8 cellular contexts compared by ENCODE assay signal in the genomic region with DNA sequence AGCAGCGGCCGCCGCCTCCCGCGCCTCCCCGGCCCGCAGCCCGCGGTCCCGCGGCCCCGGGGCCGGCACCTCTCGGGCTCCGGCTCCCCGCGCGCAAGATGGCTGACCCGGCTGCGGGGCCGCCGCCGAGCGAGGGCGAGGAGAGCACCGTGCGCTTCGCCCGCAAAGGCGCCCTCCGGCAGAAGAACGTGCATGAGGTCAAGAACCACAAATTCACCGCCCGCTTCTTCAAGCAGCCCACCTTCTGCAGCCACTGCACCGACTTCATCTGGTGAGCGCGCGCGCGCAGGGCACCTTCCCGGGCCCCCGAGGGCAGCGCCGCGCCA. TPM values are rescaled to one million over a fixed set of nuclear protein-coding genes. Genes with fewer than 3 reads are reported as not detected.
DNase-seq lines count a peak whose midpoint lies in the region; ATAC-seq and TF ChIP-seq lines count a peak whose summit lies in the region.

No MANE protein-coding gene starts in this region.

- H3K27me3 ChIP-seq in body of pancreas (no peaks in the 10 kb centered on the region), aorta (ENCODE audit: control insufficient read depth in 1 of 2, insufficient read depth in 2 of 2, low read length in 1 of 2) (no peaks in the 10 kb centered on the region)

- H3K27ac ChIP-seq in body of pancreas, result no peak overlapping the region
- no peak overlapping the region for H3K27ac ChIP-seq in aorta (ENCODE audit: low read depth in 1 of 2, low read length in 2 of 2)

- H3K4me1 ChIP-seq in body of pancreas, result peaks cover 5% of the 10 kb centered on the region
- H3K4me1 ChIP-seq in aorta (ENCODE audit: control insufficient read depth in 1 of 2, insufficient read depth in 2 of 2, low read length in 2 of 2), result no peaks in the 10 kb centered on the region

- H3K36me3 ChIP-seq in body of pancreas (replicated peaks in 1 of 2; ENCODE audit: insufficient read depth in 1 of 2, low read depth in 2 of 2) (no peaks in the 10 kb centered on the region), aorta (ENCODE audit: control insufficient read depth in 1 of 2, insufficient read depth in 2 of 2, low read length in 1 of 2) (no peaks in the 10 kb centered on the region)

- WGBS in body of pancreas, 2 donors, result 1% methylated on average over 39 of the region's 45 CpGs; no CpG with 5 or more reads in 1 of the 2 donors
- WGBS in aorta, 2 donors, result 1 to 2% methylated on average over 25 to 45 of the region's 45 CpGs

- peak; percentile 31 for ATAC-seq in GM19025 (IDR thresholded peaks at IDR 0.05; ENCODE audit: low read depth, unreplicated experiment)
- peak; percentile 20 for ATAC-seq in HG03095 (IDR thresholded peaks at IDR 0.05; ENCODE audit: unreplicated experiment)
- ATAC-seq in body of pancreas, result peak; percentile 6
- no peak for ATAC-seq in aorta (ENCODE audit: low FRiP score)

- no peak overlapping the region for H3K4me3 ChIP-seq in body of pancreas
- peak overlapping the region; percentile 17 for H3K4me3 ChIP-seq in retinal pigment epithelial cell (ENCODE audit: low read length)
- H3K4me3 ChIP-seq in aorta (ENCODE audit: low read length in 2 of 2), result no peak overlapping the region

- TF ChIP-seq POLR2A in body of pancreas (IDR thresholded peaks at IDR 0.05), result no peak

- DNase-seq in body of pancreas (no peak), retinal pigment epithelial cell (ENCODE audit: low read depth) (no peak), aorta (no peak), SW 1271 (lab: John Stamatoyannopoulos, UW) (no peak), dermis blood vessel endothelial cell (no peak)
- no peak for DNase-seq in central memory CD4-positive, alpha-beta T cell

- intact Hi-C loops in body of pancreas (cut with DNase I), result no loop called here
- intact Hi-C loops in aorta (cut with DNase I), result no loop called here

- H3K9me3 ChIP-seq in body of pancreas (no peaks in the 10 kb centered on the region), aorta (ENCODE audit: control insufficient read depth, low read length) (no peaks in the 10 kb centered on the region)

- TF ChIP-seq CTCF in body of pancreas (IDR thresholded peaks at IDR 0.05), result no peak
- no peak for TF ChIP-seq CTCF in retinal pigment epithelial cell (conservative IDR thresholded peaks at IDR 0.05; ENCODE audit: low read depth, low read length)

RNA-seq across cellular contexts. Expression of a gene that starts 0.3 kb away (rescaled TPM):
- total RNA-seq in body of pancreas, result 10 to 100 TPM in 1 of 2 donors, under 1 TPM in 1; 0.33 to 10.6 TPM
- 10 to 100 TPM in 1 of 2 donors, 1 to 10 TPM in 1; 6.3 to 16.7 TPM for total RNA-seq in aorta
- polyA plus RNA-seq in aorta, result 1 to 10 TPM in 1 of 2 donors, under 1 TPM in 1; 0.28 to 4.5 TPM
- total RNA-seq in dermis blood vessel endothelial cell, result not detected in 2 replicates
